ENCODE assay signal across 12 cellular contexts in genomic region chr2:69767034-69767433, GRCh38. TPM values are rescaled to one million over a fixed set of nuclear protein-coding genes. Genes with fewer than 3 reads are reported as not detected.
DNase-seq lines count a peak whose midpoint lies in the region; ATAC-seq and TF ChIP-seq lines count a peak whose summit lies in the region.
"Had no signal": no experiment of that assay in that cellular context is flagged by ENCODE, and none has a peak within 500 bp of the region (broad histone marks: within the 10 kb centered on the region; RNA-seq: fewer than 3 reads in every experiment).

No MANE protein-coding gene starts in this region.

- no peaks in the 10 kb centered on the region for H3K9me3 Mint-ChIP-seq in natural killer cell
- no peaks in the 10 kb centered on the region for H3K9me3 Mint-ChIP-seq in natural killer cell treated with Interleukin-12 subunit alpha and Interleukin-12 subunit beta and Interleukin-15 and Interleukin-18, amount 100 ng/mL, for 72 hours
- no peaks in the 10 kb centered on the region for H3K9me3 Mint-ChIP-seq in activated CD4-positive, alpha-beta T cell treated with anti-CD3 and anti-CD28 coated beads for 36 hours (ENCODE audit: low read depth)
- H3K9me3 Mint-ChIP-seq: activated naive CD8-positive, alpha-beta T cell treated with anti-CD3 and anti-CD28 coated beads, Interleukin-2, amount 10 ng/mL, durations not matched to agents 7 days and 5 days had no signal

- H3K36me3 Mint-ChIP-seq in natural killer cell, result no peaks in the 10 kb centered on the region
- H3K36me3 Mint-ChIP-seq in natural killer cell treated with Interleukin-12 subunit alpha and Interleukin-12 subunit beta and Interleukin-15 and Interleukin-18, amount 100 ng/mL, for 72 hours, result no peaks in the 10 kb centered on the region
- no peaks in the 10 kb centered on the region for H3K36me3 Mint-ChIP-seq in activated CD4-positive, alpha-beta T cell treated with anti-CD3 and anti-CD28 coated beads for 36 hours (ENCODE audit: low read depth)

- DNase-seq in natural killer cell (no peak), myocyte (ENCODE audit: low read depth) (peak; percentile 92), left lobe of liver (ENCODE audit: low spot score) (no peak), GM10248 (ENCODE audit: extremely low spot score) (no peak)
- DNase-seq in natural killer cell treated with Interleukin-12 subunit alpha and Interleukin-12 subunit beta and Interleukin-15 and Interleukin-18, amount 100 ng/mL, for 72 hours (ENCODE audit: low spot score), result no peak
- DNase-seq in activated CD4-positive, alpha-beta T cell treated with anti-CD3 and anti-CD28 coated beads for 36 hours, result no peak
- DNase-seq: activated naive CD8-positive, alpha-beta T cell treated with anti-CD3 and anti-CD28 coated beads, Interleukin-2, amount 10 ng/mL, durations not matched to agents 7 days and 5 days; retina had no signal

- TF ChIP-seq CTCF in natural killer cell (IDR thresholded peaks at IDR 0.05) (no peak), GM10248 (IDR thresholded peaks at IDR 0.05; ENCODE audit: control extremely low read depth, extremely low read depth, low read depth, missing control alignments) (no peak)

- POLR2A ChIA-PET in activated CD4-positive, alpha-beta T cell treated with anti-CD3 and anti-CD28 coated beads for 36 hours (lab: Charles Lee), result no interaction called here
- POLR2A ChIA-PET in GM10248 (lab: Yijun Ruan, JAX), result no interaction called here

- H3K4me3 Mint-ChIP-seq in natural killer cell, result peak overlapping the region; percentile 4
- no peak overlapping the region for H3K4me3 Mint-ChIP-seq in natural killer cell treated with Interleukin-12 subunit alpha and Interleukin-12 subunit beta and Interleukin-15 and Interleukin-18, amount 100 ng/mL, for 72 hours
- no peak overlapping the region for H3K4me3 Mint-ChIP-seq in activated CD4-positive, alpha-beta T cell treated with anti-CD3 and anti-CD28 coated beads for 36 hours
- H3K4me3 Mint-ChIP-seq: activated naive CD8-positive, alpha-beta T cell treated with anti-CD3 and anti-CD28 coated beads, Interleukin-2, amount 10 ng/mL, durations not matched to agents 7 days and 5 days had no signal

- H3K27ac ChIP-seq in cingulate gyrus (ENCODE audit: low read depth, low read length), result peak overlapping the region; percentile 83
- H3K27ac ChIP-seq: C4-2B, KMS-11 had no signal

- CTCF ChIA-PET in activated CD4-positive, alpha-beta T cell treated with anti-CD3 and anti-CD28 coated beads for 36 hours (lab: Charles Lee), result interaction anchor here (0.6 to 1.6 kb wide), 4 partner anchors 22 to 49 kb away, joined by 3 to 4 read pairs (median 3); no protein-coding TSS in a partner anchor
- CTCF ChIA-PET in GM10248 (lab: Yijun Ruan, JAX), result interaction anchor here (1.3 to 9.0 kb wide), 9 partner anchors 10 to 50 kb away, joined by 3 to 55 read pairs (median 8); no protein-coding TSS in a partner anchor

- no peaks in the 10 kb centered on the region for H3K27me3 Mint-ChIP-seq in natural killer cell (ENCODE audit: low read depth in 2 of 2)
- H3K27me3 Mint-ChIP-seq in natural killer cell treated with Interleukin-12 subunit alpha and Interleukin-12 subunit beta and Interleukin-15 and Interleukin-18, amount 100 ng/mL, for 72 hours, result no peaks in the 10 kb centered on the region
- no peaks in the 10 kb centered on the region for H3K27me3 Mint-ChIP-seq in activated CD4-positive, alpha-beta T cell treated with anti-CD3 and anti-CD28 coated beads for 36 hours
- H3K27me3 Mint-ChIP-seq: activated naive CD8-positive, alpha-beta T cell treated with anti-CD3 and anti-CD28 coated beads, Interleukin-2, amount 10 ng/mL, durations not matched to agents 7 days and 5 days had no signal

- no peak for ATAC-seq in natural killer cell
- ATAC-seq in natural killer cell treated with Interleukin-12 subunit alpha and Interleukin-12 subunit beta and Interleukin-15 and Interleukin-18, amount 100 ng/mL, for 72 hours, result no peak
- no peak for ATAC-seq in HG03108 (IDR thresholded peaks at IDR 0.05; ENCODE audit: unreplicated experiment)
- no peak for ATAC-seq in left lobe of liver
- no peak for ATAC-seq in activated CD4-positive, alpha-beta T cell treated with anti-CD3 and anti-CD28 coated beads for 36 hours

- H3K4me1 Mint-ChIP-seq in natural killer cell, result peaks cover 64 to 71% of the 10 kb centered on the region in 2 donors
- H3K4me1 Mint-ChIP-seq in natural killer cell treated with Interleukin-12 subunit alpha and Interleukin-12 subunit beta and Interleukin-15 and Interleukin-18, amount 100 ng/mL, for 72 hours (ENCODE audit: low read depth in 2 of 2), result peaks cover 55 to 65% of the 10 kb centered on the region in 2 donors
- peaks cover 38% of the 10 kb centered on the region for H3K4me1 Mint-ChIP-seq in activated CD4-positive, alpha-beta T cell treated with anti-CD3 and anti-CD28 coated beads for 36 hours

- intact Hi-C loops in natural killer cell (cut with micrococcal nuclease), result no loop called here
- intact Hi-C loops in activated CD4-positive, alpha-beta T cell treated with anti-CD3 and anti-CD28 coated beads for 36 hours (cut with DNase I, micrococcal nuclease), result no loop called here

- peak overlapping the region; percentile 67 to 70 for H3K27ac Mint-ChIP-seq in natural killer cell
- H3K27ac Mint-ChIP-seq in natural killer cell treated with Interleukin-12 subunit alpha and Interleukin-12 subunit beta and Interleukin-15 and Interleukin-18, amount 100 ng/mL, for 72 hours, result no peak overlapping the region
- H3K27ac Mint-ChIP-seq in activated CD4-positive, alpha-beta T cell treated with anti-CD3 and anti-CD28 coated beads for 36 hours, result no peak overlapping the region
- H3K27ac Mint-ChIP-seq: activated naive CD8-positive, alpha-beta T cell treated with anti-CD3 and anti-CD28 coated beads, Interleukin-2, amount 10 ng/mL, durations not matched to agents 7 days and 5 days had no signal

RNA-seq across cellular contexts. Expression of gene ANXA4, which starts 25.1 kb away (rescaled TPM):
- total RNA-seq in natural killer cell (10 to 100 TPM; 44.6 to 63.6 (median 55.8) TPM), myocyte (18.1 and 28.5 TPM in 2 replicates), left lobe of liver (102 TPM)
- total RNA-seq in natural killer cell treated with Interleukin-12 subunit alpha and Interleukin-12 subunit beta and Interleukin-15 and Interleukin-18, amount 100 ng/mL, for 72 hours, result 10 to 100 TPM; 15.2 to 21.7 TPM
- polyA plus RNA-seq in myocyte (2012), result 110 TPM
- 10 to 100 TPM; 24.8 to 30.7 TPM for total RNA-seq in activated CD4-positive, alpha-beta T cell treated with anti-CD3 and anti-CD28 coated beads for 36 hours

Comparison
In these comparisons a context has a peak if more than half of its experiments do, and no peak if none do; other contexts are left out.
1. H3K27ac Mint-ChIP-seq: peak in natural killer cell (2 of 2); none in natural killer cell treated with Interleukin-12 subunit alpha and Interleukin-12 subunit beta and Interleukin-15 and Interleukin-18, amount 100 ng/mL, for 72 hours (0 of 2) and activated CD4-positive, alpha-beta T cell treated with anti-CD3 and anti-CD28 coated beads for 36 hours (single experiment).